Comparison of ENCODE assay signal across 19 cellular contexts in genomic region chr13:27463500-27463899, GRCh38. TPM values are rescaled to one million over a fixed set of nuclear protein-coding genes. Genes with fewer than 3 reads are reported as not detected.
DNase-seq lines count a peak whose midpoint lies in the region; ATAC-seq and TF ChIP-seq lines count a peak whose summit lies in the region.
"Had no signal": no experiment of that assay in that cellular context is flagged by ENCODE, and none has a peak within 500 bp of the region (broad histone marks: within the 10 kb centered on the region; RNA-seq: fewer than 3 reads in every experiment).

No MANE protein-coding gene starts in this region.

- H3K4me2 ChIP-seq in neural progenitor cell, result no peak overlapping the region
- H3K4me2 ChIP-seq: KMS-11 had no signal

- peak; percentile 42 for ATAC-seq in activated naive CD8-positive, alpha-beta T cell treated with anti-CD3 and anti-CD28 coated beads, Interleukin-2, amount 10 ng/mL, durations not matched to agents 7 days and 5 days (ENCODE audit: low read depth)
- ATAC-seq in activated naive CD8-positive, alpha-beta T cell treated with anti-CD3 and anti-CD28 coated beads, Interleukin-2, amount 50 U/mL, for 24 hours, result no peak
- ATAC-seq in HG03108 (IDR thresholded peaks at IDR 0.05; ENCODE audit: unreplicated experiment) (no peak), GM19395 (IDR thresholded peaks at IDR 0.05; ENCODE audit: unreplicated experiment) (no peak)

- no peaks in the 10 kb centered on the region for H4K20me1 ChIP-seq in neural progenitor cell (ENCODE audit: low read depth)

- H3K9me3 Mint-ChIP-seq in activated naive CD8-positive, alpha-beta T cell treated with anti-CD3 and anti-CD28 coated beads, Interleukin-2, amount 10 ng/mL, durations not matched to agents 7 days and 5 days, result no peaks in the 10 kb centered on the region
- no peaks in the 10 kb centered on the region for H3K9me3 Mint-ChIP-seq in activated naive CD8-positive, alpha-beta T cell treated with anti-CD3 and anti-CD28 coated beads, Interleukin-2, amount 50 U/mL, for 24 hours
- H3K9me3 Mint-ChIP-seq in neural progenitor cell, result no peaks in the 10 kb centered on the region
- H3K9me3 Mint-ChIP-seq: CD4-positive, alpha-beta T cell had no signal

- H2AFZ ChIP-seq in neural progenitor cell (replicated peaks), result peak overlapping the region; percentile 26

- no peaks in the 10 kb centered on the region for H3K27me3 ChIP-seq in neural progenitor cell
- H3K27me3 ChIP-seq: MG63 had no signal

- H3K27ac ChIP-seq in HEK293 (ENCODE audit: extremely low read depth, low read depth, low read length) (no peak overlapping the region), neural progenitor cell (no peak overlapping the region)
- H3K27ac ChIP-seq: KMS-11, SJCRH30 had no signal

- H3K36me3 ChIP-seq in HEK293 (ENCODE audit: control insufficient read depth in 2 of 2, insufficient read depth in 1 of 2, low read length in 2 of 2), result no peaks in the 10 kb centered on the region
- H3K36me3 ChIP-seq in neural progenitor cell, result no peaks in the 10 kb centered on the region
- H3K36me3 ChIP-seq: MG63, SJCRH30 had no signal

- H3K4me3 Mint-ChIP-seq in activated naive CD8-positive, alpha-beta T cell treated with anti-CD3 and anti-CD28 coated beads, Interleukin-2, amount 10 ng/mL, durations not matched to agents 7 days and 5 days, result no peak overlapping the region
- no peak overlapping the region for H3K4me3 Mint-ChIP-seq in activated naive CD8-positive, alpha-beta T cell treated with anti-CD3 and anti-CD28 coated beads, Interleukin-2, amount 50 U/mL, for 24 hours
- H3K4me3 Mint-ChIP-seq in neural progenitor cell, result no peak overlapping the region
- H3K4me3 Mint-ChIP-seq: CD4-positive, alpha-beta T cell had no signal

- H3K4me1 ChIP-seq in HEK293 (ENCODE audit: control insufficient read depth, insufficient read depth, low read length) (no peaks in the 10 kb centered on the region), neural progenitor cell (no peaks in the 10 kb centered on the region)
- H3K4me1 ChIP-seq: SJCRH30 had no signal

- H3K79me2 ChIP-seq in neural progenitor cell (ENCODE audit: low read depth), result no peaks in the 10 kb centered on the region

- H3K9me3 ChIP-seq in HEK293 (ENCODE audit: control insufficient read depth, insufficient read depth, low read depth, low read length) (no peaks in the 10 kb centered on the region), neural progenitor cell (ENCODE audit: low read depth) (no peaks in the 10 kb centered on the region)
- H3K9me3 ChIP-seq: MG63, SJCRH30 had no signal

- H3K9ac ChIP-seq in neural progenitor cell, result no peak overlapping the region
- H3K9ac ChIP-seq: KMS-11 had no signal

- peaks cover 5% of the 10 kb centered on the region for H3K27me3 Mint-ChIP-seq in activated naive CD8-positive, alpha-beta T cell treated with anti-CD3 and anti-CD28 coated beads, Interleukin-2, amount 10 ng/mL, durations not matched to agents 7 days and 5 days
- H3K27me3 Mint-ChIP-seq in activated naive CD8-positive, alpha-beta T cell treated with anti-CD3 and anti-CD28 coated beads, Interleukin-2, amount 50 U/mL, for 24 hours, result no peaks in the 10 kb centered on the region
- peaks cover 3% of the 10 kb centered on the region for H3K27me3 Mint-ChIP-seq in neural progenitor cell (ENCODE audit: insufficient read depth, low read depth)
- H3K27me3 Mint-ChIP-seq: CD4-positive, alpha-beta T cell had no signal

- H3K4me1 Mint-ChIP-seq in activated naive CD8-positive, alpha-beta T cell treated with anti-CD3 and anti-CD28 coated beads, Interleukin-2, amount 10 ng/mL, durations not matched to agents 7 days and 5 days, result peaks cover 2% of the 10 kb centered on the region
- no peaks in the 10 kb centered on the region for H3K4me1 Mint-ChIP-seq in activated naive CD8-positive, alpha-beta T cell treated with anti-CD3 and anti-CD28 coated beads, Interleukin-2, amount 50 U/mL, for 24 hours
- H3K4me1 Mint-ChIP-seq in neural progenitor cell, result peaks cover 2% of the 10 kb centered on the region

- no peak for DNase-seq in activated naive CD8-positive, alpha-beta T cell treated with anti-CD3 and anti-CD28 coated beads, Interleukin-2, amount 10 ng/mL, durations not matched to agents 7 days and 5 days
- no peak for DNase-seq in activated naive CD8-positive, alpha-beta T cell treated with anti-CD3 and anti-CD28 coated beads, Interleukin-2, amount 50 U/mL, for 24 hours
- DNase-seq in cerebellum (ENCODE audit: low spot score), result peak; percentile 47
- no peak for DNase-seq in neural progenitor cell (ENCODE audit: low spot score)
- DNase-seq in GOT3 (lab: John Stamatoyannopoulos, UW), result no peak
- DNase-seq: ACHN; CD4-positive, alpha-beta T cell; DMS79; GDM1; MG63; NCI-H1105; NCI-H1694 treated with DMSO at 0.1 percent for 48 hours; NCI-H2171; NCI-H774; SJCRH30 had no signal

- no peak overlapping the region for H3K27ac Mint-ChIP-seq in activated naive CD8-positive, alpha-beta T cell treated with anti-CD3 and anti-CD28 coated beads, Interleukin-2, amount 10 ng/mL, durations not matched to agents 7 days and 5 days
- H3K27ac Mint-ChIP-seq in activated naive CD8-positive, alpha-beta T cell treated with anti-CD3 and anti-CD28 coated beads, Interleukin-2, amount 50 U/mL, for 24 hours, result no peak overlapping the region
- no peak overlapping the region for H3K27ac Mint-ChIP-seq in neural progenitor cell
- H3K27ac Mint-ChIP-seq: CD4-positive, alpha-beta T cell had no signal

- no peaks in the 10 kb centered on the region for H3F3A ChIP-seq in neural progenitor cell (ENCODE audit: low read depth)

- POLR2A ChIA-PET in activated naive CD8-positive, alpha-beta T cell treated with anti-CD3 and anti-CD28 coated beads, Interleukin-2, amount 10 ng/mL, durations not matched to agents 7 days and 5 days (lab: Charles Lee), result interaction anchor here (2.5 kb wide), 1 partner anchor 13 kb away, joined by 7 read pairs; the partner anchor contains the start of gene MTIF3
- POLR2A ChIA-PET in HEK293 (lab: Yijun Ruan, JAX), result no interaction called here

- CTCF ChIA-PET in HEK293 (lab: Yijun Ruan, JAX), result interaction anchor here (0.5 to 0.6 kb wide), 2 partner anchors 201 to 363 kb away, joined by 3 to 4 read pairs; no protein-coding TSS in a partner anchor

- no peaks in the 10 kb centered on the region for H3K36me3 Mint-ChIP-seq in activated naive CD8-positive, alpha-beta T cell treated with anti-CD3 and anti-CD28 coated beads, Interleukin-2, amount 10 ng/mL, durations not matched to agents 7 days and 5 days
- no peaks in the 10 kb centered on the region for H3K36me3 Mint-ChIP-seq in activated naive CD8-positive, alpha-beta T cell treated with anti-CD3 and anti-CD28 coated beads, Interleukin-2, amount 50 U/mL, for 24 hours (ENCODE audit: low read depth)
- H3K36me3 Mint-ChIP-seq in neural progenitor cell, result peaks cover under 1% of the 10 kb centered on the region

- H3K4me3 ChIP-seq in HEK293 (ENCODE audit: low read depth, low read length), result no peak overlapping the region
- no peak overlapping the region for H3K4me3 ChIP-seq in neural progenitor cell
- H3K4me3 ChIP-seq: MG63, SJCRH30 had no signal

- TF ChIP-seq CTCF in HEK293 (tag by site-specific recombination; IDR thresholded peaks at IDR 0.05) (no peak), neural progenitor cell (IDR thresholded peaks at IDR 0.05) (no peak)

TF ChIP-seq in HEK293, 187 proteins besides CTCF, POLR2A, EP300 and RAD21:
- TF ChIP-seq ZIC2 (tag by site-specific recombination; IDR thresholded peaks at IDR 0.05) (peak; percentile 22; the same call in 1 of the 2 replicates), ZNF692 (tag by site-specific recombination; IDR thresholded peaks at IDR 0.05) (no peak), ZNF433 (tag by site-specific recombination; IDR thresholded peaks at IDR 0.05; ENCODE audit: low read depth) (no peak)

RNA-seq across cellular contexts. Expression of gene MTIF3, which starts 13.1 kb away (rescaled TPM):
- total RNA-seq in activated naive CD8-positive, alpha-beta T cell treated with anti-CD3 and anti-CD28 coated beads, Interleukin-2, amount 10 ng/mL, durations not matched to agents 7 days and 5 days, result 10 to 100 TPM; 51.5 to 60.4 TPM
- total RNA-seq in cerebellum (29.9 TPM), neural progenitor cell (ENCODE audit: low replicate concordance) (47.0 and 65.8 TPM in 2 replicates)

RNA-seq across cellular contexts. Expression of gene GTF3A, which starts 39.1 kb away (rescaled TPM):
- total RNA-seq in activated naive CD8-positive, alpha-beta T cell treated with anti-CD3 and anti-CD28 coated beads, Interleukin-2, amount 10 ng/mL, durations not matched to agents 7 days and 5 days, result 100 to 1,000 TPM; 159 to 173 TPM
- 52.4 TPM for total RNA-seq in cerebellum
- total RNA-seq in neural progenitor cell (ENCODE audit: low replicate concordance), result 78.4 and 126 TPM in 2 replicates
